In the genomic region with DNA sequence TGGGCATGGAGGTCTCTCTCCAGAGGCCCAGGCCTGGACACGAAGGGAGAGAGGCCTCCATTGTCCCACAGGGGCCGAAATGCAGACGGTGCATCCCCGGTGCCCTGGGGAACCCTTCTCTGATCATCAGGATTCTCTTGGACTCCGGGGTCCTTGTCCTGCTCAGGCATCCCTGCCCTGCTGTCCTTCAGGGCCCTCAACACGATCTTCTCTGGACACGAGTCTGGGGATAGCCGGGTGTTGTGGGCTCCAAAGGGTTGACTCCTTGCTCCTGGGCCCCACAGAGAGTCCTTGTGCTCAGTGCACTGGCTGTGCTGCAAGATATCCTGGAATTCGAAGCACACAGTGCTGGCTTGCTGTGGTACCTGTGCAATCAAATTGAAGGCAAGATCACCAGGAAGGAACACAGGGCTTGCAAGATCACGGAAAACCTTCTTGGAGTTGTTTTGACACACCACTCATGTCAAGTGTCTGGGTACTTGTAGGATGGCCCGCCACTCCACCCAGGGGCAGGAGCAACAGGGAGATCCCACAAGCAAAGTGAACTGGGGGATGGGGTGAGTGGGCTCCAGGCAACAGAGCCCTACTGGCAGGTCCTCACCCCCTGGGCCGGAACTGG, we compare ENCODE assay signal across 20 cellular contexts.
"Had no signal": no experiment of that assay in that cellular context is flagged by ENCODE, and none has a peak within 500 bp of the region (broad histone marks: within the 10 kb centered on the region; RNA-seq: fewer than 3 reads in every experiment).

No MANE protein-coding gene starts in this region.

- H3K27me3 ChIP-seq: pancreas, right lobe of liver, upper lobe of left lung, vagina had no signal

- H3K27ac Mint-ChIP-seq: endodermal cell; memory B cell; mesothelial cell of epicardium; natural killer cell; progenitor cell of endocrine pancreas; stimulated activated effector memory CD8-positive, alpha-beta T cell treated with anti-CD3 and anti-CD28 coated beads, Interleukin-12 subunit alpha, Interleukin-12 subunit beta, amount 100 ng/mL, for 72 hours had no signal

- H3K36me3 Mint-ChIP-seq: memory B cell; mesothelial cell of epicardium; natural killer cell; stimulated activated effector memory CD8-positive, alpha-beta T cell treated with anti-CD3 and anti-CD28 coated beads, Interleukin-12 subunit alpha, Interleukin-12 subunit beta, amount 100 ng/mL, for 72 hours had no signal

- H3K4me1 Mint-ChIP-seq: memory B cell; mesothelial cell of epicardium; natural killer cell; stimulated activated effector memory CD8-positive, alpha-beta T cell treated with anti-CD3 and anti-CD28 coated beads, Interleukin-12 subunit alpha, Interleukin-12 subunit beta, amount 100 ng/mL, for 72 hours had no signal

- DNase-seq: effector CD4-positive, alpha-beta T cell; erythroblast; foreskin keratinocyte; lower lobe of right lung; natural killer cell; pancreas; right lobe of liver; stimulated activated CD4-positive, alpha-beta T cell treated with anti-CD3 and anti-CD28 coated beads, Interleukin-4, amount 100 ng/mL, for 1 hour; stimulated activated naive CD8-positive, alpha-beta T cell treated with anti-CD3 and anti-CD28 coated beads, Interleukin-15, Interleukin-2, amounts not matched to agents 100 U/mL and 50 U/mL, for 24 hours; tibial artery had no signal

- H3K27ac ChIP-seq: coronary artery, foreskin keratinocyte, lower lobe of right lung, pancreas, right lobe of liver, suprapubic skin, tibial artery, upper lobe of left lung, vagina had no signal

- H3K9me3 Mint-ChIP-seq: endodermal cell; memory B cell; mesothelial cell of epicardium; natural killer cell; neural crest cell; stimulated activated effector memory CD8-positive, alpha-beta T cell treated with anti-CD3 and anti-CD28 coated beads, Interleukin-12 subunit alpha, Interleukin-12 subunit beta, amount 100 ng/mL, for 72 hours had no signal

- H3K4me3 Mint-ChIP-seq: endodermal cell; memory B cell; mesothelial cell of epicardium; natural killer cell; neural crest cell; stimulated activated effector memory CD8-positive, alpha-beta T cell treated with anti-CD3 and anti-CD28 coated beads, Interleukin-12 subunit alpha, Interleukin-12 subunit beta, amount 100 ng/mL, for 72 hours had no signal
